ENCODE assay signal across 32 cellular contexts in the genomic region with DNA sequence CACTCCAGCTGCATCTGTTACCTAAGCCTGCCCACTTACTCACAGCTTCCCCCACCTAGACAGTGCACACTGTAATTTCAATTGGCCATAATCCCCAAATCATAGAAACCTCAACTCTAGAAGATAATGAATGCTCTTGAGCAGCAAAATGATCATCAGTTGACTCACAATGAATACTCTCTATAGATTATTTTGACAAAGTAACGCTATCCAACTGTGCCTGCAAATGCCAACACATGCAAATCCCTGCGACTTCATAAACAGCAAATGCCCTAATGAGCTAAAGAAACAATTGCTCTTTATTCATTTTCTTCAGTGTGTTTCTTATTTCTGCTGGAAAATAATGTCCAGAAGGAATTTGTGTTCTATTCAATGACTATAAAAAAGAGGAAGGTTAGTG.
"Had no signal": no experiment of that assay in that cellular context is flagged by ENCODE, and none has a peak within 500 bp of the region (broad histone marks: within the 10 kb centered on the region; RNA-seq: fewer than 3 reads in every experiment).

No MANE protein-coding gene starts in this region.

- H3K36me3 Mint-ChIP-seq: activated naive CD8-positive, alpha-beta T cell; brain; naive B cell; stimulated activated effector memory CD8-positive, alpha-beta T cell treated with anti-CD3 and anti-CD28 coated beads, Interleukin-12 subunit alpha, Interleukin-12 subunit beta, amount 100 ng/mL, for 72 hours had no signal

- ATAC-seq: activated CD4-positive, alpha-beta T cell treated with anti-CD3 and anti-CD28 coated beads for 36 hours; activated CD8-positive, alpha-beta T cell treated with anti-CD3 and anti-CD28 coated beads, Interleukin-2, amount 10 ng/mL, durations not matched to agents 7 days and 5 days; gastroesophageal sphincter; stimulated activated effector memory CD8-positive, alpha-beta T cell treated with anti-CD3 and anti-CD28 coated beads, Interleukin-12 subunit alpha, Interleukin-12 subunit beta, amount 100 ng/mL, for 72 hours had no signal

- H3K27me3 ChIP-seq: cardiac muscle cell, dorsolateral prefrontal cortex, gastroesophageal sphincter, hepatocyte, neutrophil, ovary, sigmoid colon, uterus had no signal

- H3K27ac Mint-ChIP-seq: activated CD4-positive, alpha-beta T cell treated with anti-CD3 and anti-CD28 coated beads for 36 hours; activated CD8-positive, alpha-beta T cell treated with anti-CD3 and anti-CD28 coated beads, Interleukin-2, amount 10 ng/mL, durations not matched to agents 7 days and 5 days; activated naive CD8-positive, alpha-beta T cell; naive B cell; progenitor cell of endocrine pancreas; stimulated activated effector memory CD8-positive, alpha-beta T cell treated with anti-CD3 and anti-CD28 coated beads, Interleukin-12 subunit alpha, Interleukin-12 subunit beta, amount 100 ng/mL, for 72 hours; stimulated activated naive CD8-positive, alpha-beta T cell treated with anti-CD3 and anti-CD28 coated beads, Interleukin-15, Interleukin-2, amounts not matched to agents 100 ng/mL and 50 ng/mL, for 24 hours; T-helper 2 cell treated with Interferon-gamma antibody and Interleukin-4, amounts not matched to agents 5 μg/mL and 100 μg/mL, for 36 hours had no signal

- H3K4me3 Mint-ChIP-seq: activated CD4-positive, alpha-beta T cell treated with anti-CD3 and anti-CD28 coated beads for 36 hours; activated CD8-positive, alpha-beta T cell treated with anti-CD3 and anti-CD28 coated beads, Interleukin-2, amount 10 ng/mL, durations not matched to agents 7 days and 5 days; activated naive CD8-positive, alpha-beta T cell; brain; naive B cell; nephron progenitor cell; stimulated activated effector memory CD8-positive, alpha-beta T cell treated with anti-CD3 and anti-CD28 coated beads, Interleukin-12 subunit alpha, Interleukin-12 subunit beta, amount 100 ng/mL, for 72 hours; stimulated activated naive CD8-positive, alpha-beta T cell treated with anti-CD3 and anti-CD28 coated beads, Interleukin-15, Interleukin-2, amounts not matched to agents 100 ng/mL and 50 ng/mL, for 24 hours; T-helper 2 cell treated with Interferon-gamma antibody and Interleukin-4, amounts not matched to agents 5 μg/mL and 100 μg/mL, for 36 hours had no signal

- DNase-seq: activated CD4-positive, alpha-beta T cell treated with anti-CD3 and anti-CD28 coated beads for 36 hours; activated CD4-positive, CD25-positive, alpha-beta regulatory T cell; activated CD8-positive, alpha-beta T cell treated with anti-CD3 and anti-CD28 coated beads, Interleukin-2, amount 10 ng/mL, durations not matched to agents 7 days and 5 days; activated effector memory CD4-positive, alpha-beta T cell treated with Interleukin-2 at 50 U/mL for 16 hours; activated naive CD4-positive, alpha-beta T cell treated with Interleukin-2 at 50 U/mL for 16 hours; aorta; dorsolateral prefrontal cortex; effector memory CD4-positive, alpha-beta T cell; erythroblast; islet precursor cell; left ventricle myocardium inferior; naive B cell; nephron progenitor cell; ovary; sigmoid colon; small intestine; stimulated activated CD4-positive, alpha-beta T cell treated with anti-CD3 and anti-CD28 coated beads, Interleukin-4, amount 100 ng/mL, for 24 hours; trophoblast cell; uterus had no signal

- H3K27ac ChIP-seq: cardiac muscle cell, coronary artery, gastroesophageal sphincter, hepatocyte, left ventricle myocardium inferior, neutrophil, ovary, sigmoid colon, thoracic aorta, uterus had no signal

- H3K4me1 ChIP-seq: gastroesophageal sphincter, left ventricle myocardium inferior, uterus had no signal

- H3K27me3 Mint-ChIP-seq: activated CD4-positive, alpha-beta T cell treated with anti-CD3 and anti-CD28 coated beads for 36 hours; activated naive CD8-positive, alpha-beta T cell; brain; naive B cell; progenitor cell of endocrine pancreas; stimulated activated naive CD8-positive, alpha-beta T cell treated with anti-CD3 and anti-CD28 coated beads, Interleukin-15, Interleukin-2, amounts not matched to agents 100 ng/mL and 50 ng/mL, for 24 hours had no signal

- H3K4me2 ChIP-seq: hepatocyte had no signal

- H3K9me3 Mint-ChIP-seq: nephron progenitor cell; stimulated activated naive CD8-positive, alpha-beta T cell treated with anti-CD3 and anti-CD28 coated beads, Interleukin-15, Interleukin-2, amounts not matched to agents 100 ng/mL and 50 ng/mL, for 24 hours; T-helper 2 cell treated with Interferon-gamma antibody and Interleukin-4, amounts not matched to agents 5 μg/mL and 100 μg/mL, for 36 hours had no signal

- H2AFZ ChIP-seq: hepatocyte had no signal

- H3K4me3 ChIP-seq: cardiac muscle cell, coronary artery, dorsolateral prefrontal cortex, gastroesophageal sphincter, hepatocyte, left ventricle myocardium inferior, lung, ovary, sigmoid colon, thoracic aorta, uterus had no signal

- H3K4me1 Mint-ChIP-seq: activated CD4-positive, alpha-beta T cell treated with anti-CD3 and anti-CD28 coated beads for 36 hours; naive B cell; stimulated activated effector memory CD8-positive, alpha-beta T cell treated with anti-CD3 and anti-CD28 coated beads, Interleukin-12 subunit alpha, Interleukin-12 subunit beta, amount 100 ng/mL, for 72 hours had no signal

- H3K36me3 ChIP-seq: cardiac muscle cell, gastroesophageal sphincter, left ventricle myocardium inferior, neutrophil, ovary, sigmoid colon, thoracic aorta, uterus had no signal

- H3K9me3 ChIP-seq: gastroesophageal sphincter, left ventricle myocardium inferior, neutrophil, ovary, sigmoid colon, thoracic aorta, uterus had no signal
